ENCODE assay signal across 3 cellular contexts in the genomic region with DNA sequence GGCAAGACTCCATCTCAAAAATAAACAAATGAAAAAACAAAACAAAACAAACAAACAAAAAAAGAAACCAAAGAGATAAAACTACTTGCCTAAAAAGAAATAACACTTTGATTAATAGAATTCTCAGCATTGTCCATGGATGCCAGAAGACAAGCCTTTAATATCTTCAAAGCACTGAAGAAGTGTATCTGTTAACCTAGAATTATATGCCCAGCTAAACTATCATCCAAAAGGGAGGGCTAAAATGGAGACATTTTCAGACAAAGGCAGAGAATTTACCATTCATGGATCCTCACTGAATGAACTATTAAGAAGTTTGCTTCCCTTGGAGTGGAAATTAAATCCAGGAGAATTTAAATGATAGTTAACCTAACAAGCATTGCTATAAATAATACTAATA.
"Had no signal": no experiment of that assay in that cellular context is flagged by ENCODE, and none has a peak within 500 bp of the region (broad histone marks: within the 10 kb centered on the region; RNA-seq: fewer than 3 reads in every experiment).

No MANE protein-coding gene starts in this region.

- H3K9ac ChIP-seq: KMS-11 had no signal

- H3K27ac ChIP-seq: HL-60, KMS-11 had no signal

- FAIRE-seq: HTR-8/SVneo had no signal

- H3K4me2 ChIP-seq: KMS-11 had no signal
